In the genomic region with DNA sequence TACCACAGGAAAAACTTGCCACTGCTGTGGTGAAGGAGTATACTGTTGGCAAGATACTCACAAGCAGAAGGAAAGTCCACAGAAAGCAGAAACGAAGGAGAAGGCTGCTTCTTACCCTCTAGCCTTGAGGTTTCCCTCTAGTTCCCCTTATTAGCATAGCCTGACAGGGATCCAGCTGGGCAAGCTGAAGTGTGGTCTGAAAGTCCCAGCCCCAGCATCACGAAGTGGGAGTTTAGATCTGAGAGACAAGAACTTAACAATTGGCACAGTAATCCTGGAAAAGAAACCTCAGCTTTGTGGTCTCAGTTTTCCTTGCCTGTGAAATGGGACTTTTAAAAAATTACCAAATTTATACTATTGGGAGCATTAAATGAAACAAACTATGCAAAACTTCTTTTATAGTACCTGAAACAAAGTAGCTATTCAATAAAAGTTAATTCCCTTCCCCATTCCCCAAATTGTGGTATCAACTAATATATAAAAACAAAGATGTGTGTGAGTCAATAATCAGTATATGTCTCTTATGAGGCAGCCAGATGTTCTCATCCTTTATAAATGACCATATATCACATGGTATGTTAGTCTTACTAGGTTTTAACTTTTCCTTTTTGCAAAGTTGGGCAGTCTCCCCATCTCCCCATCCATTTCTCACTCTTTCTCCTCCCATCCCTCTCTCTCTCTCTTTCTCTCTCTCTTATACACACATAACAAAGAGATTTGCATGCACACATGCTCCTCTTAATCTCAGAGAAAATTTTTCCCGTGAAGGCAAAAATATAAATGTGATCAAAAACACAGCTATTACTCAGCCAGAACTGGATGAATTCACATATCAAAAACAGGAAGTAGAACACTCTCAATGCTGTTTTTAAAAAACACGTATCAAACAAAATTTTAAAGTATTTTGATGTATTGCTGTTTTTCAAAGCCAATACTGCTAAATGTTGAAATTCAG, we compare ENCODE assay signal across 16 cellular contexts. TPM values are rescaled to one million over a fixed set of nuclear protein-coding genes. Genes with fewer than 3 reads are reported as not detected.
DNase-seq lines count a peak whose midpoint lies in the region; ATAC-seq and TF ChIP-seq lines count a peak whose summit lies in the region.
"Had no signal": no experiment of that assay in that cellular context is flagged by ENCODE, and none has a peak within 500 bp of the region (broad histone marks: within the 10 kb centered on the region; RNA-seq: fewer than 3 reads in every experiment).

No MANE protein-coding gene starts in this region.

- H3K9me3 Mint-ChIP-seq in activated B cell treated with CpG ODN at 0.5 μM for 24 hours: peaks cover 7% of the 10 kb centered on the region

- no peaks in the 10 kb centered on the region for H3K27me3 Mint-ChIP-seq in activated B cell treated with CpG ODN at 0.5 μM for 24 hours

- peaks cover 13% of the 10 kb centered on the region for H3K4me1 Mint-ChIP-seq in activated B cell treated with CpG ODN at 0.5 μM for 24 hours

- TF ChIP-seq CTCF in activated B cell treated with CpG ODN at 0.5 μM for 24 hours (IDR thresholded peaks at IDR 0.05): no peak
- no peak for TF ChIP-seq CTCF in suprapubic skin (IDR thresholded peaks at IDR 0.05)

- H3K4me3 Mint-ChIP-seq in activated B cell treated with CpG ODN at 0.5 μM for 24 hours: no peak overlapping the region

- TF ChIP-seq EP300 in suprapubic skin (IDR thresholded peaks at IDR 0.05): no peak

- TF ChIP-seq POLR2A in suprapubic skin (IDR thresholded peaks at IDR 0.05): no peak

- no peaks in the 10 kb centered on the region for H3K27me3 ChIP-seq in suprapubic skin
- H3K27me3 ChIP-seq: brain microvascular endothelial cell had no signal

- peak overlapping the region; percentile 60 for H3K27ac ChIP-seq in suprapubic skin
- H3K27ac ChIP-seq: 22Rv1, brain microvascular endothelial cell, epithelial cell of prostate, WERI-Rb-1 had no signal

- intact Hi-C loops in activated B cell treated with CpG ODN at 0.5 μM for 24 hours (cut with micrococcal nuclease): no loop called here

- peaks cover 48% of the 10 kb centered on the region for H3K36me3 Mint-ChIP-seq in activated B cell treated with CpG ODN at 0.5 μM for 24 hours (ENCODE audit: low read depth)

- 48% methylated on average over 4 of the region's 4 CpGs for WGBS in suprapubic skin

- CTCF ChIA-PET in activated B cell treated with CpG ODN at 0.5 μM for 24 hours (lab: Charles Lee): no interaction called here

- peaks cover 2% of the 10 kb centered on the region for H3K36me3 ChIP-seq in suprapubic skin
- H3K36me3 ChIP-seq: brain microvascular endothelial cell, WERI-Rb-1 had no signal

- POLR2A ChIA-PET in activated B cell treated with CpG ODN at 0.5 μM for 24 hours (lab: Charles Lee): no interaction called here

- no peaks in the 10 kb centered on the region for H3K9me3 ChIP-seq in suprapubic skin

- ATAC-seq in HG03432 (IDR thresholded peaks at IDR 0.05; ENCODE audit: unreplicated experiment) (peak; percentile 74), activated B cell treated with CpG ODN at 0.5 μM for 24 hours (ENCODE audit: low read depth) (no peak)

- DNase-seq in SIG-M5 treated with dmso at 0.1 percent for 504 hours (lab: John Stamatoyannopoulos, UW; ENCODE audit: unreplicated experiment): peak; percentile 37
- DNase-seq in SIG-M5 (lab: John Stamatoyannopoulos, UW): no peak
- DNase-seq in activated B cell treated with CpG ODN at 0.5 μM for 24 hours: no peak
- no peak for DNase-seq in suprapubic skin (ENCODE audit: low spot score in 2 of 2)
- DNase-seq in stimulated activated CD4-positive, alpha-beta T cell treated with anti-CD3 and anti-CD28 coated beads, Interleukin-12 subunit alpha, Interleukin-12 subunit beta, amount 100 ng/mL, for 4 hours: no peak
- no peak for DNase-seq in NCI-H1048 (lab: John Stamatoyannopoulos, UW)
- no peak for DNase-seq in AML-193 (lab: John Stamatoyannopoulos, UW)
- DNase-seq: activated T-cell treated with anti-CD3 and anti-CD28 coated beads, Interleukin-2, amount 50 U/mL, for 48 hours; brain microvascular endothelial cell; Calu3; right cardiac atrium; substantia nigra; WERI-Rb-1 had no signal

- H3K4me3 ChIP-seq in suprapubic skin: no peak overlapping the region

- peaks cover 3% of the 10 kb centered on the region for H3K4me1 ChIP-seq in suprapubic skin

- peak overlapping the region; percentile 5 for H3K27ac Mint-ChIP-seq in activated B cell treated with CpG ODN at 0.5 μM for 24 hours

RNA-seq across cellular contexts. Expression of a gene that starts 57.8 kb away (rescaled TPM):
- total RNA-seq in activated B cell treated with CpG ODN at 0.5 μM for 24 hours (36.1 and 46.6 TPM in 2 replicates), suprapubic skin (10 to 100 TPM; 25.5 to 39.5 (median 31.9) TPM)
